19 cellular contexts compared by ENCODE assay signal in genomic region chr3:13349823-13350222, GRCh38.
DNase-seq lines count a peak whose midpoint lies in the region; ATAC-seq and TF ChIP-seq lines count a peak whose summit lies in the region.
"Had no signal": no experiment of that assay in that cellular context is flagged by ENCODE, and none has a peak within 500 bp of the region (broad histone marks: within the 10 kb centered on the region; RNA-seq: fewer than 3 reads in every experiment).

No MANE protein-coding gene starts in this region.

- no peaks in the 10 kb centered on the region for H3K27me3 ChIP-seq in CD4-positive, alpha-beta T cell (ENCODE audit: control insufficient read depth, insufficient read depth, low read length)
- H3K27me3 ChIP-seq in body of pancreas = no peaks in the 10 kb centered on the region
- H3K27me3 ChIP-seq: brain microvascular endothelial cell, hepatocyte, transverse colon had no signal

- H3K27me3 Mint-ChIP-seq in CD4-positive, alpha-beta T cell = no peaks in the 10 kb centered on the region
- no peaks in the 10 kb centered on the region for H3K27me3 Mint-ChIP-seq in activated T-helper 17 cell treated with anti-CD3 and anti-CD28 coated beads, Interleukin-2, amount 50 U/mL, for 72 hours
- no peaks in the 10 kb centered on the region for H3K27me3 Mint-ChIP-seq in naive thymus-derived CD8-positive, alpha-beta T cell

- H3K4me3 Mint-ChIP-seq in CD4-positive, alpha-beta T cell = peak overlapping the region; percentile 14
- no peak overlapping the region for H3K4me3 Mint-ChIP-seq in activated T-helper 17 cell treated with anti-CD3 and anti-CD28 coated beads, Interleukin-2, amount 50 U/mL, for 72 hours
- H3K4me3 Mint-ChIP-seq in naive thymus-derived CD8-positive, alpha-beta T cell = peak overlapping the region in 7 of 10 donors; percentile 46 to 88 (median 80)

- TF ChIP-seq CTCF in CD4-positive, alpha-beta T cell (IDR thresholded peaks at IDR 0.05) = no peak
- no peak for TF ChIP-seq CTCF in body of pancreas (IDR thresholded peaks at IDR 0.05)

- POLR2A ChIA-PET in CD4-positive, alpha-beta T cell (lab: Charles Lee) = interaction anchor here (1.0 to 4.9 kb wide), 11 partner anchors 13 to 1301 kb away, joined by 3 to 73 read pairs (median 5); partner anchors contain the start of genes CCDC174, HDAC11 and NUP210
- POLR2A ChIA-PET in naive thymus-derived CD8-positive, alpha-beta T cell (lab: Charles Lee) = interaction anchor here (1.7 to 6.4 kb wide), 8 partner anchors 8 to 130 kb away, joined by 5 to 68 read pairs (median 14); partner anchors contain the start of genes HDAC11 and NUP210

- 85 to 98% methylated on average over 3 of the region's 3 CpGs for WGBS in body of pancreas, 2 donors

- no peak for TF ChIP-seq POLR2A in body of pancreas (IDR thresholded peaks at IDR 0.05)

- CTCF ChIA-PET in CD4-positive, alpha-beta T cell (lab: Charles Lee) = interaction anchor here (1.4 kb wide), 1 partner anchor 308 kb away, joined by 3 read pairs; no protein-coding TSS in a partner anchor

- H3K36me3 ChIP-seq in body of pancreas (replicated peaks in 1 of 2; ENCODE audit: insufficient read depth in 1 of 2, low read depth in 2 of 2) = peaks cover 0 to 9% of the 10 kb centered on the region in 2 donors
- H3K36me3 ChIP-seq: brain microvascular endothelial cell, transverse colon had no signal

- no peak for ATAC-seq in CD4-positive, alpha-beta T cell (ENCODE audit: poor library complexity)
- no peak for ATAC-seq in activated T-helper 17 cell treated with anti-CD3 and anti-CD28 coated beads, Interleukin-2, amount 50 U/mL, for 72 hours (replicated peaks)
- no peak for ATAC-seq in naive thymus-derived CD8-positive, alpha-beta T cell
- ATAC-seq in body of pancreas (no peak), GM18520 (IDR thresholded peaks at IDR 0.05; ENCODE audit: unreplicated experiment) (no peak)
- ATAC-seq: Right ventricle myocardium inferior; stimulated activated naive CD8-positive, alpha-beta T cell treated with anti-CD3 and anti-CD28 coated beads, Interleukin-15, Interleukin-2, amounts not matched to agents 100 U/mL and 50 U/mL, for 24 hours had no signal

- peak overlapping the region; percentile 85 for H3K27ac Mint-ChIP-seq in CD4-positive, alpha-beta T cell
- H3K27ac Mint-ChIP-seq in activated T-helper 17 cell treated with anti-CD3 and anti-CD28 coated beads, Interleukin-2, amount 50 U/mL, for 72 hours = peak overlapping the region; percentile 67
- peak overlapping the region; percentile 88 to 97 (median 92) for H3K27ac Mint-ChIP-seq in naive thymus-derived CD8-positive, alpha-beta T cell

- H3K4me1 ChIP-seq in body of pancreas = no peaks in the 10 kb centered on the region

- intact Hi-C loops in CD4-positive, alpha-beta T cell (cut with DNase I, micrococcal nuclease) = loop anchor here in 1 of 2 experiments (2.0 to 10.0 kb wide), 4 partner anchors 37 to 525 kb away; no protein-coding TSS in a partner anchor
- intact Hi-C loops in body of pancreas (cut with DNase I) = no loop called here

- peaks cover 50% of the 10 kb centered on the region for H3K4me1 Mint-ChIP-seq in CD4-positive, alpha-beta T cell (ENCODE audit: low read depth)
- H3K4me1 Mint-ChIP-seq in activated T-helper 17 cell treated with anti-CD3 and anti-CD28 coated beads, Interleukin-2, amount 50 U/mL, for 72 hours = peaks cover 30% of the 10 kb centered on the region
- peaks cover 33 to 66% (median 62%) of the 10 kb centered on the region in 4 donors for H3K4me1 Mint-ChIP-seq in naive thymus-derived CD8-positive, alpha-beta T cell

- H3K9me3 Mint-ChIP-seq in CD4-positive, alpha-beta T cell = no peaks in the 10 kb centered on the region
- H3K9me3 Mint-ChIP-seq in activated T-helper 17 cell treated with anti-CD3 and anti-CD28 coated beads, Interleukin-2, amount 50 U/mL, for 72 hours = no peaks in the 10 kb centered on the region
- H3K9me3 Mint-ChIP-seq in naive thymus-derived CD8-positive, alpha-beta T cell = no peaks in the 10 kb centered on the region

- H3K4me3 ChIP-seq in body of pancreas = no peak overlapping the region
- H3K4me3 ChIP-seq: hepatocyte, transverse colon had no signal

- no peak for DNase-seq in CD4-positive, alpha-beta T cell
- peak; percentile 13 for DNase-seq in EH (ENCODE audit: low read depth)
- no peak for DNase-seq in naive thymus-derived CD8-positive, alpha-beta T cell
- DNase-seq in body of pancreas = no peak
- no peak for DNase-seq in GF-D8 (lab: John Stamatoyannopoulos, UW)
- DNase-seq: activated gamma-delta T cell; brain microvascular endothelial cell; cortex of kidney; kidney; NCI-H1105 treated with DMSO at 0.1 percent for 48 hours; NCI-H526 treated with DMSO at 0.1 percent for 48 hours; stimulated activated CD4-positive, alpha-beta T cell treated with anti-CD3 and anti-CD28 coated beads, Interleukin-1b, Interleukin-23, amount 100 ng/mL, for 48 hours; stimulated activated naive CD8-positive, alpha-beta T cell treated with anti-CD3 and anti-CD28 coated beads, Interleukin-15, Interleukin-2, amounts not matched to agents 100 U/mL and 50 U/mL, for 24 hours; transverse colon had no signal

- peak overlapping the region; percentile 51 for H3K27ac ChIP-seq in CD4-positive, alpha-beta T cell (ENCODE audit: low read depth, low read length)
- no peak overlapping the region for H3K27ac ChIP-seq in body of pancreas
- H3K27ac ChIP-seq: brain microvascular endothelial cell, hepatocyte, transverse colon, VCaP had no signal

- H3K36me3 Mint-ChIP-seq in CD4-positive, alpha-beta T cell (ENCODE audit: low read depth) = peaks cover 80% of the 10 kb centered on the region
- peaks cover 95% of the 10 kb centered on the region for H3K36me3 Mint-ChIP-seq in activated T-helper 17 cell treated with anti-CD3 and anti-CD28 coated beads, Interleukin-2, amount 50 U/mL, for 72 hours (ENCODE audit: low read depth)
- H3K36me3 Mint-ChIP-seq in naive thymus-derived CD8-positive, alpha-beta T cell = peaks cover 5 to 77% (median 27%) of the 10 kb centered on the region in 3 donors

- no peaks in the 10 kb centered on the region for H3K9me3 ChIP-seq in CD4-positive, alpha-beta T cell (ENCODE audit: control insufficient read depth, low read length)
- H3K9me3 ChIP-seq in body of pancreas = no peaks in the 10 kb centered on the region
- H3K9me3 ChIP-seq: transverse colon had no signal
